In genomic region chr7:37832194-37832593, GRCh38 we compare ENCODE assay signal across 10 cellular contexts. TPM values are rescaled to one million over a fixed set of nuclear protein-coding genes. Genes with fewer than 3 reads are reported as not detected.
DNase-seq lines count a peak whose midpoint lies in the region; ATAC-seq, FAIRE-seq and TF ChIP-seq lines count a peak whose summit lies in the region.
"Had no signal": no experiment of that assay in that cellular context is flagged by ENCODE, and none has a peak within 500 bp of the region (broad histone marks: within the 10 kb centered on the region; RNA-seq: fewer than 3 reads in every experiment).

No MANE protein-coding gene starts in this region.

- H2AFZ ChIP-seq in PC-9, result no peak overlapping the region

- peak; percentile 67 to 80 for TF ChIP-seq RAD21 in A549 (conservative IDR thresholded peaks at IDR 0.05 in 1 of 2, IDR thresholded peaks at IDR 0.05 in 1 of 2)

- peaks cover 18% of the 10 kb centered on the region for H3K4me1 Mint-ChIP-seq in stimulated activated memory B cell treated with anti-CD40 and anti-IgM and Interleukin-4, amounts not matched to agents 10 μg/mL and 1 μg/mL and 100 μg/mL, for 72 hours
- H3K4me1 Mint-ChIP-seq in CD4-positive, alpha-beta T cell (ENCODE audit: low read depth), result no peaks in the 10 kb centered on the region

- intact Hi-C loops in PC-9 (cut with micrococcal nuclease; ENCODE audit: unreplicated experiment), result loop anchor here (5.0 kb wide), 1 partner anchor 595 kb away; no protein-coding TSS in a partner anchor
- intact Hi-C loops in CD4-positive, alpha-beta T cell (cut with DNase I, micrococcal nuclease), result loop anchor here (5.0 to 10.0 kb wide), 2 partner anchors 595 to 597 kb away; no protein-coding TSS in a partner anchor

- no TSS peak for BruUV-seq in PC-9 (replicated peaks; lab: Mats Ljungman, UMichigan)

- TF ChIP-seq POLR2A in A549 (IDR thresholded peaks at IDR 0.05; ENCODE audit: low read length), result no peak

- no peaks in the 10 kb centered on the region for H3K27me3 ChIP-seq in PC-9 (ENCODE audit: insufficient read depth, low read depth)
- H3K27me3 ChIP-seq in cardiac muscle cell, result no peaks in the 10 kb centered on the region
- H3K27me3 ChIP-seq in CD4-positive, alpha-beta T cell (ENCODE audit: control insufficient read depth, insufficient read depth, low read length), result no peaks in the 10 kb centered on the region

- DNase-seq in A549 (ENCODE audit: low read depth in 1 of 2, low spot score in 1 of 2), result peak; percentile 8 to 72
- no peak for DNase-seq in PC-9
- DNase-seq in cardiac muscle cell (ENCODE audit: low read depth in 1 of 2, low spot score in 1 of 2), result peak in 1 of 2 donors; percentile 87
- DNase-seq in CD4-positive, alpha-beta T cell, result no peak
- no peak for DNase-seq in AG20443 (ENCODE audit: low spot score)

- no peak overlapping the region for H3K4me3 ChIP-seq in A549
- no peak overlapping the region for H3K4me3 ChIP-seq in PC-9
- no peak overlapping the region for H3K4me3 ChIP-seq in cardiac muscle cell

- CTCF ChIA-PET in A549 (lab: Yijun Ruan, JAX) (interaction anchor here (1.0 to 2.6 kb wide), 5 partner anchors 196 to 597 kb away, joined by 3 to 7 read pairs (median 6); no protein-coding TSS in a partner anchor), PC-9 (lab: Charles Lee) (interaction anchor here (0.6 kb wide), 2 partner anchors 340 to 1440 kb away, joined by 3 read pairs; no protein-coding TSS in a partner anchor)
- CTCF ChIA-PET in CD4-positive, alpha-beta T cell (lab: Charles Lee), result no interaction called here

- 0 out of 3 replicates have a peak overlapping the region, but pooled peaks have one; percentile 15 for H3K4me2 ChIP-seq in A549
- no peak overlapping the region for H3K4me2 ChIP-seq in PC-9

- no peaks in the 10 kb centered on the region for H3F3A ChIP-seq in PC-9 (ENCODE audit: insufficient read depth, low read depth)

- no peak for TF ChIP-seq EP300 in A549 (IDR thresholded peaks at IDR 0.05)

- TF ChIP-seq CTCF in A549 (IDR thresholded peaks at IDR 0.05) (peak; percentile 41), PC-9 (conservative IDR thresholded peaks at IDR 0.05) (0 out of 2 replicates have a peak, but pooled peaks have one; percentile 19), cardiac muscle cell (IDR thresholded peaks at IDR 0.05; ENCODE audit: low read depth, low read length) (peak; percentile 20)
- TF ChIP-seq CTCF in CD4-positive, alpha-beta T cell (IDR thresholded peaks at IDR 0.05), result no peak

- H3K9me3 ChIP-seq in A549, result 0 out of 3 replicates have a peak, but pooled peaks cover 4% of the 10 kb centered on the region
- H3K9me3 ChIP-seq in PC-9 (ENCODE audit: insufficient read depth, low read depth), result no peaks in the 10 kb centered on the region
- no peaks in the 10 kb centered on the region for H3K9me3 ChIP-seq in cardiac muscle cell (ENCODE audit: low read depth)
- no peaks in the 10 kb centered on the region for H3K9me3 ChIP-seq in CD4-positive, alpha-beta T cell (ENCODE audit: control insufficient read depth, low read length)

- no peaks in the 10 kb centered on the region for H3K9me2 ChIP-seq in PC-9 (ENCODE audit: insufficient read depth)

- no peak for FAIRE-seq in A549 (lab: Jason Lieb, UNC)
- FAIRE-seq: G401.6 had no signal

- peak overlapping the region; percentile 63 for H3K27ac ChIP-seq in A549
- no peak overlapping the region for H3K27ac ChIP-seq in PC-9
- H3K27ac ChIP-seq in cardiac muscle cell, result no peak overlapping the region
- no peak overlapping the region for H3K27ac ChIP-seq in CD4-positive, alpha-beta T cell (ENCODE audit: low read depth, low read length)

- no peaks in the 10 kb centered on the region for H4K20me1 ChIP-seq in PC-9 (ENCODE audit: insufficient read depth)

- WGBS in A549 (ENCODE audit: missing lambda C conversion rate), result 27% methylated on average over 4 of the region's 4 CpGs

- no peak overlapping the region for H3K4me3 Mint-ChIP-seq in stimulated activated memory B cell treated with anti-CD40 and anti-IgM and Interleukin-4, amounts not matched to agents 10 μg/mL and 1 μg/mL and 100 μg/mL, for 72 hours
- no peak overlapping the region for H3K4me3 Mint-ChIP-seq in CD4-positive, alpha-beta T cell

- no peaks in the 10 kb centered on the region for H3K27me3 Mint-ChIP-seq in stimulated activated memory B cell treated with anti-CD40 and anti-IgM and Interleukin-4, amounts not matched to agents 10 μg/mL and 1 μg/mL and 100 μg/mL, for 72 hours
- peaks cover 7% of the 10 kb centered on the region for H3K27me3 Mint-ChIP-seq in CD4-positive, alpha-beta T cell

- peak; percentile 85 to 91 for ATAC-seq in A549
- ATAC-seq in GM18858 (IDR thresholded peaks at IDR 0.05; ENCODE audit: unreplicated experiment), result peak; percentile 84
- ATAC-seq in HG03135 (IDR thresholded peaks at IDR 0.05; ENCODE audit: unreplicated experiment), result peak; percentile 83
- ATAC-seq in stimulated activated memory B cell treated with anti-CD40 and anti-IgM and Interleukin-4, amounts not matched to agents 10 μg/mL and 1 μg/mL and 100 μg/mL, for 72 hours, result peak; percentile 78
- ATAC-seq in CD4-positive, alpha-beta T cell (ENCODE audit: poor library complexity), result no peak

- POLR2A ChIA-PET in A549 (lab: Yijun Ruan, JAX), result no interaction called here
- POLR2A ChIA-PET in PC-9 (lab: Charles Lee; ENCODE audit: unreplicated experiment), result interaction anchor here (0.6 kb wide), 1 partner anchor 597 kb away, joined by 4 read pairs; no protein-coding TSS in a partner anchor
- POLR2A ChIA-PET in CD4-positive, alpha-beta T cell (lab: Charles Lee), result no interaction called here

- H3K79me2 ChIP-seq in PC-9 (ENCODE audit: low read depth), result no peaks in the 10 kb centered on the region

- no peaks in the 10 kb centered on the region for H3K9me3 Mint-ChIP-seq in stimulated activated memory B cell treated with anti-CD40 and anti-IgM and Interleukin-4, amounts not matched to agents 10 μg/mL and 1 μg/mL and 100 μg/mL, for 72 hours
- H3K9me3 Mint-ChIP-seq in CD4-positive, alpha-beta T cell, result no peaks in the 10 kb centered on the region

- H3K4me1 ChIP-seq in A549, result peaks cover 10% of the 10 kb centered on the region; the same call in 1 of the 3 replicates
- no peaks in the 10 kb centered on the region for H3K4me1 ChIP-seq in PC-9 (replicated peaks; ENCODE audit: insufficient read depth)
- H3K4me1 ChIP-seq in cardiac muscle cell (ENCODE audit: low read depth), result no peaks in the 10 kb centered on the region

- no peaks in the 10 kb centered on the region for H3K36me3 Mint-ChIP-seq in stimulated activated memory B cell treated with anti-CD40 and anti-IgM and Interleukin-4, amounts not matched to agents 10 μg/mL and 1 μg/mL and 100 μg/mL, for 72 hours
- no peaks in the 10 kb centered on the region for H3K36me3 Mint-ChIP-seq in CD4-positive, alpha-beta T cell (ENCODE audit: low read depth)

- no peak overlapping the region for H3K27ac Mint-ChIP-seq in stimulated activated memory B cell treated with anti-CD40 and anti-IgM and Interleukin-4, amounts not matched to agents 10 μg/mL and 1 μg/mL and 100 μg/mL, for 72 hours
- H3K27ac Mint-ChIP-seq in CD4-positive, alpha-beta T cell, result no peak overlapping the region

- H3K36me3 ChIP-seq in PC-9 (ENCODE audit: low read depth) (no peaks in the 10 kb centered on the region), cardiac muscle cell (no peaks in the 10 kb centered on the region)

TF ChIP-seq in A549, 52 proteins besides CTCF, POLR2A, EP300 and RAD21:
- TF ChIP-seq SMC3 (IDR thresholded peaks at IDR 0.05) (peak; percentile 82), HOXB5 (CRISPR knock-in tag; IDR thresholded peaks at IDR 0.05) (no peak), GATA3 (IDR thresholded peaks at IDR 0.05; ENCODE audit: borderline replicate concordance) (no peak)

RNA-seq across cellular contexts. Expression of gene NME8, which starts 16.2 kb away (rescaled TPM):
- polyA plus RNA-seq in A549 (2011; rRNA removed), result not detected in 2 replicates
- not detected in 2 replicates for polyA plus RNA-seq in A549 (2012; cell fraction: cytosol; rRNA removed)
- polyA plus RNA-seq in A549 (2012; cell fraction: nucleus; rRNA removed), result not detected in 2 replicates
- not detected in 3 replicates for polyA plus RNA-seq in A549 (2017; fragmentation: RNase III; extraction: RNeasy Plus Mini Kit Qiagen cat#74134 plus additional on column Dnase treatment)
- polyA minus RNA-seq in A549 (2011; rRNA and poly(A)+ RNA removed), result not detected in 2 replicates
- not detected in 2 replicates for total RNA-seq in PC-9 (2021)
- 0.06 and 0.07 TPM in 2 replicates for total RNA-seq in cardiac muscle cell
- polyA plus RNA-seq in cardiac muscle cell, result 1.5 TPM in 1 of 2 replicates, not detected in the other
- not detected for total RNA-seq in CD4-positive, alpha-beta T cell
- total RNA-seq: activated CD8-positive, alpha-beta memory T cell treated with anti-CD3 and anti-CD28 coated beads for 36 hours had no signal

Comparison
In these comparisons a context has a peak if more than half of its experiments do, and no peak if none do; other contexts are left out.
1. DNase-seq: peak in A549 (2 of 2); none in PC-9 (0 of 2), CD4-positive, alpha-beta T cell (0 of 10) and AG20443 (single experiment).
2. H3K27ac ChIP-seq: peak in A549 (2 of 2); none in PC-9 (single experiment), cardiac muscle cell (single experiment) and CD4-positive, alpha-beta T cell (single experiment).